1 cellular context compared by ENCODE assay signal in genomic region chr2:127456960-127457359, GRCh38.
TF ChIP-seq lines count a peak whose summit lies in the region.

No MANE protein-coding gene starts in this region.

TF ChIP-seq in HepG2, 621 proteins besides CTCF, POLR2A, EP300 and RAD21 (continued from another document):
- TF ChIP-seq HINFP (CRISPR knock-in tag; IDR thresholded peaks at IDR 0.05; ENCODE audit: low read depth) (0 out of 2 replicates have a peak, but pooled peaks have one; percentile 37), NRL (CRISPR knock-in tag; IDR thresholded peaks at IDR 0.05; ENCODE audit: borderline replicate concordance) (0 out of 2 replicates have a peak, but pooled peaks have one; percentile 50), CREM (IDR thresholded peaks at IDR 0.05) (no peak), CREM (CRISPR knock-in tag; IDR thresholded peaks at IDR 0.05) (no peak), ARID2 (CRISPR knock-in tag; IDR thresholded peaks at IDR 0.05; ENCODE audit: borderline replicate concordance) (no peak), BORCS8-MEF2B (CRISPR knock-in tag; IDR thresholded peaks at IDR 0.05) (0 out of 2 replicates have a peak, but pooled peaks have one; percentile 34), EEA1 (CRISPR knock-in tag; IDR thresholded peaks at IDR 0.05; ENCODE audit: borderline replicate concordance) (0 out of 2 replicates have a peak, but pooled peaks have one; percentile 56)
